In genomic region chrX:46791927-46792825, GRCh38 we compare ENCODE assay signal across 8 cellular contexts. TPM values are rescaled to one million over a fixed set of nuclear protein-coding genes. Genes with fewer than 3 reads are reported as not detected.
DNase-seq lines count a peak whose midpoint lies in the region; TF ChIP-seq lines count a peak whose summit lies in the region.

No MANE protein-coding gene starts in this region.

- H3K4me3 ChIP-seq in HL-60 (replicated peaks; ENCODE audit: insufficient read depth, low read length) (peak overlapping the region; percentile 2; the same call in 1 of the 2 replicates), BE2C (ENCODE audit: low read depth, low read length) (no peak overlapping the region)

- peak; percentile 41 for DNase-seq in GM13977 (ENCODE audit: low spot score)
- DNase-seq in HL-60 (ENCODE audit: low read depth in 1 of 2, low spot score in 1 of 2): peak; percentile 31 to 43
- DNase-seq in T-helper 2 cell treated with Interferon-gamma antibody and Interleukin-4, amounts not matched to agents 5 μg/mL and 100 μg/mL, for 36 hours (ENCODE audit: low spot score): peak; percentile 7
- DNase-seq in fibroblast of peridontal ligament (ENCODE audit: extremely low read depth): peak; percentile 95
- DNase-seq in stimulated activated CD4-positive, alpha-beta T cell treated with anti-CD3 and anti-CD28 coated beads, Interleukin-2, amount 100 ng/mL, for 24 hours: peak; percentile 17 to 23
- no peak for DNase-seq in NCI-H748 (lab: John Stamatoyannopoulos, UW; ENCODE audit: unreplicated experiment)
- no peak for DNase-seq in cerebellar nuclear complex (lab: John Stamatoyannopoulos, UW)
- DNase-seq in BE2C: no peak

- no peaks in the 10 kb centered on the region for H3K36me3 ChIP-seq in BE2C

- H3K9me3 Mint-ChIP-seq in T-helper 2 cell treated with Interferon-gamma antibody and Interleukin-4, amounts not matched to agents 5 μg/mL and 100 μg/mL, for 36 hours: no peaks in the 10 kb centered on the region

- peak overlapping the region; percentile 53 for H3K27ac ChIP-seq in HL-60 (replicated peaks)

- no peaks in the 10 kb centered on the region for H3K9me3 ChIP-seq in BE2C

- H3K4me1 Mint-ChIP-seq in T-helper 2 cell treated with Interferon-gamma antibody and Interleukin-4, amounts not matched to agents 5 μg/mL and 100 μg/mL, for 36 hours (ENCODE audit: low read depth): peaks cover 17% of the 10 kb centered on the region

- no peaks in the 10 kb centered on the region for H3K36me3 Mint-ChIP-seq in T-helper 2 cell treated with Interferon-gamma antibody and Interleukin-4, amounts not matched to agents 5 μg/mL and 100 μg/mL, for 36 hours (ENCODE audit: low read depth)

- no peaks in the 10 kb centered on the region for H3K27me3 Mint-ChIP-seq in T-helper 2 cell treated with Interferon-gamma antibody and Interleukin-4, amounts not matched to agents 5 μg/mL and 100 μg/mL, for 36 hours (ENCODE audit: low read depth)

- H3K27me3 ChIP-seq in HL-60 (ENCODE audit: insufficient read depth, poor library complexity, severe bottlenecking) (no peaks in the 10 kb centered on the region), BE2C (no peaks in the 10 kb centered on the region)

- no peaks in the 10 kb centered on the region for H3K4me1 ChIP-seq in BE2C

- H3K4me3 Mint-ChIP-seq in T-helper 2 cell treated with Interferon-gamma antibody and Interleukin-4, amounts not matched to agents 5 μg/mL and 100 μg/mL, for 36 hours: peak overlapping the region; percentile 40

- peak overlapping the region; percentile 82 for H3K27ac Mint-ChIP-seq in T-helper 2 cell treated with Interferon-gamma antibody and Interleukin-4, amounts not matched to agents 5 μg/mL and 100 μg/mL, for 36 hours

- in situ Hi-C loops in GM13977 (cut with MboI; ENCODE audit: low pct_unique_long_range_greater_than_20kb, low sequenced_read_pairs, unreplicated experiment): loop anchor here (25.0 kb wide), 1 partner anchor 380 kb away; no protein-coding TSS in a partner anchor

- TF ChIP-seq CTCF in GM13977 (IDR thresholded peaks at IDR 0.05; ENCODE audit: extremely low read depth, insufficient read depth, missing control alignments) (no peak), HL-60 (IDR thresholded peaks at IDR 0.05; ENCODE audit: insufficient read depth, low read length) (no peak), BE2C (IDR thresholded peaks at IDR 0.05; ENCODE audit: low read depth, low read length) (no peak)

RNA-seq across cellular contexts. Expression of gene SLC9A7, which starts 33.3 kb away (rescaled TPM):
- 0.29 TPM for polyA plus RNA-seq in BE2C (2012; ENCODE audit: insufficient read depth, insufficient read length, low read depth)

RNA-seq across cellular contexts. Expression of gene RP2, which starts 44.7 kb away (rescaled TPM):
- polyA plus RNA-seq in BE2C (2012; ENCODE audit: insufficient read depth, insufficient read length, low read depth): 4.2 TPM

Comparison
In these comparisons a context has a peak if more than half of its experiments do, and no peak if none do; other contexts are left out.
1. DNase-seq: peak in GM13977 (single experiment), HL-60 (2 of 2), T-helper 2 cell treated with Interferon-gamma antibody and Interleukin-4, amounts not matched to agents 5 μg/mL and 100 μg/mL, for 36 hours (single experiment), fibroblast of peridontal ligament (single experiment) and stimulated activated CD4-positive, alpha-beta T cell treated with anti-CD3 and anti-CD28 coated beads, Interleukin-2, amount 100 ng/mL, for 24 hours (2 of 2); none in NCI-H748 (single experiment), cerebellar nuclear complex (0 of 2) and BE2C (single experiment).